22 cellular contexts compared by ENCODE assay signal in the genomic region with DNA sequence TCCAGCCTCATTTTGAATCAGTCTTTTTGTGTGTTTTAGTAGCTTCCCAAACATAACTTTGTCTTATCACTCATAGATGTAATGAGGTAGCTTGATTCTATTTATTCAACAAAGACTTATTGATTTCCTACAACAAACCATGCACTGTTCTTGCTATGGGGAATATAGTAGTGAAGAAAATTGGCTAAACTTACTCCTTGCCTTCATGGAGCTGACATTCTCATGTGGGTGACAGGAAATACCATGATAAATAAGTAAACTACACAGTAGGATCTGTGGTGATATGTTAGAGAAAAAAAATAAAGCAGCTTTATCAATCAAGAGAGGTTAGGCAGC.
DNase-seq lines count a peak whose midpoint lies in the region; ATAC-seq and TF ChIP-seq lines count a peak whose summit lies in the region.
"Had no signal": no experiment of that assay in that cellular context is flagged by ENCODE, and none has a peak within 500 bp of the region (broad histone marks: within the 10 kb centered on the region; RNA-seq: fewer than 3 reads in every experiment).

No MANE protein-coding gene starts in this region.

- no peak overlapping the region for H3K4me2 ChIP-seq in SK-N-SH

- H3K9me3 Mint-ChIP-seq in WTC11 (peaks cover 12% of the 10 kb centered on the region), immature natural killer cell (peaks cover 0 to 6% (median 2%) of the 10 kb centered on the region in 6 donors)
- H3K9me3 Mint-ChIP-seq: activated T-helper 2 cell treated with anti-CD3 and anti-CD28 coated beads, Interferon-gamma antibody, Interleukin-2, Interleukin-4, amounts not matched to agents 10 μg/mL and 5 μg/mL and 100 μg/mL, durations not matched to agents 14 hours and 24 hours and 36 hours had no signal

- no peak overlapping the region for H3K4me3 ChIP-seq in SK-N-SH (ENCODE audit: low read depth in 2 of 2, low read length in 1 of 2)
- H3K4me3 ChIP-seq in mesodermal cell (ENCODE audit: extremely low read depth, insufficient read depth, low read length, poor library complexity, severe bottlenecking), result no peak overlapping the region
- H3K4me3 ChIP-seq: cardiac muscle cell, dorsolateral prefrontal cortex, lung had no signal

- peak overlapping the region; percentile 28 to 89; a peak in 3 of 4 replicates for H3K27ac ChIP-seq in SK-N-SH (ENCODE audit: low read depth in 2 of 2, low read length in 1 of 2)
- H3K27ac ChIP-seq in mesodermal cell (ENCODE audit: low read depth, low read length, severe bottlenecking), result peak overlapping the region; percentile 72
- H3K27ac ChIP-seq: cardiac muscle cell, dorsolateral prefrontal cortex, HL-60 had no signal

- no peaks in the 10 kb centered on the region for H3K27me3 ChIP-seq in SK-N-SH (ENCODE audit: insufficient read depth)
- H3K27me3 ChIP-seq: cardiac muscle cell had no signal

- H3K79me2 ChIP-seq in SK-N-SH (ENCODE audit: insufficient read depth), result no peaks in the 10 kb centered on the region

- H3K4me1 Mint-ChIP-seq in WTC11 (peaks cover 15% of the 10 kb centered on the region), immature natural killer cell (no peaks in the 10 kb centered on the region)
- H3K4me1 Mint-ChIP-seq: activated CD8-positive, alpha-beta memory T cell treated with anti-CD3 and anti-CD28 coated beads, Interleukin-2, amount 10 ng/mL, durations not matched to agents 7 days and 5 days; naive B cell had no signal

- DNase-seq in SK-N-SH, result no peak
- no peak for DNase-seq in WTC11 (ENCODE audit: low spot score)
- no peak for DNase-seq in GM20000 (ENCODE audit: low spot score)
- DNase-seq in immature natural killer cell, result no peak
- no peak for DNase-seq in superior temporal gyrus (ENCODE audit: extremely low spot score)
- DNase-seq: activated CD8-positive, alpha-beta memory T cell treated with anti-CD3 and anti-CD28 coated beads, Interleukin-2, amount 10 ng/mL, durations not matched to agents 7 days and 5 days; CD8-positive, alpha-beta T cell; dorsolateral prefrontal cortex; glutamatergic neuron; KBM-7; MV-4-11; naive B cell; NCI-H2029; NCI-H510A; substantia nigra had no signal

- H4K20me1 ChIP-seq in SK-N-SH (ENCODE audit: insufficient read depth), result no peaks in the 10 kb centered on the region

- H3K36me3 Mint-ChIP-seq in WTC11, result no peaks in the 10 kb centered on the region
- H3K36me3 Mint-ChIP-seq in immature natural killer cell, result no peaks in the 10 kb centered on the region
- H3K36me3 Mint-ChIP-seq: activated CD8-positive, alpha-beta memory T cell treated with anti-CD3 and anti-CD28 coated beads, Interleukin-2, amount 10 ng/mL, durations not matched to agents 7 days and 5 days; CD8-positive, alpha-beta T cell had no signal

- peaks cover 12% of the 10 kb centered on the region for H3F3A ChIP-seq in SK-N-SH (replicated peaks; ENCODE audit: insufficient read depth)

- H2AFZ ChIP-seq in SK-N-SH (ENCODE audit: low read depth), result no peak overlapping the region

- H3K4me1 ChIP-seq in SK-N-SH (ENCODE audit: control insufficient read depth in 1 of 2, insufficient read depth in 2 of 2, low read depth in 1 of 2, low read length in 1 of 2) (peaks cover 16 to 24% of the 10 kb centered on the region in 2 experiments; a peak in 3 of 4 replicates), mesodermal cell (ENCODE audit: control insufficient read depth, insufficient read depth, low read length, poor library complexity, severe bottlenecking) (peaks cover 8% of the 10 kb centered on the region)

- no peak overlapping the region for H3K4me3 Mint-ChIP-seq in WTC11
- no peak overlapping the region for H3K4me3 Mint-ChIP-seq in immature natural killer cell
- H3K4me3 Mint-ChIP-seq: activated CD8-positive, alpha-beta memory T cell treated with anti-CD3 and anti-CD28 coated beads, Interleukin-2, amount 10 ng/mL, durations not matched to agents 7 days and 5 days; CD8-positive, alpha-beta T cell; naive B cell had no signal

- CTCF ChIA-PET in SK-N-SH (lab: Yijun Ruan, JAX) (no interaction called here), WTC11 (lab: Charles Lee) (no interaction called here)

- H3K9me3 ChIP-seq in SK-N-SH (no peaks in the 10 kb centered on the region), mesodermal cell (ENCODE audit: control insufficient read depth, low read length) (no peaks in the 10 kb centered on the region)

- H3K27ac Mint-ChIP-seq in WTC11 (no peak overlapping the region), immature natural killer cell (no peak overlapping the region)
- H3K27ac Mint-ChIP-seq: activated CD8-positive, alpha-beta memory T cell treated with anti-CD3 and anti-CD28 coated beads, Interleukin-2, amount 10 ng/mL, durations not matched to agents 7 days and 5 days; activated T-helper 2 cell treated with anti-CD3 and anti-CD28 coated beads, Interferon-gamma antibody, Interleukin-2, Interleukin-4, amounts not matched to agents 10 μg/mL and 5 μg/mL and 100 μg/mL, durations not matched to agents 14 hours and 24 hours and 36 hours; CD8-positive, alpha-beta T cell had no signal

- H3K36me3 ChIP-seq in SK-N-SH (replicated peaks in 1 of 2; ENCODE audit: control insufficient read depth in 1 of 2, insufficient read depth in 2 of 2, low read length in 1 of 2) (no peaks in the 10 kb centered on the region), mesodermal cell (ENCODE audit: control insufficient read depth, insufficient read depth, low read length) (no peaks in the 10 kb centered on the region)
- H3K36me3 ChIP-seq: cardiac muscle cell had no signal

- no peak for TF ChIP-seq CTCF in SK-N-SH (IDR thresholded peaks at IDR 0.05)
- TF ChIP-seq CTCF in WTC11 (IDR thresholded peaks at IDR 0.05), result no peak
- no peak for TF ChIP-seq CTCF in GM20000 (IDR thresholded peaks at IDR 0.05; ENCODE audit: extremely low read depth, missing control alignments)

- POLR2A ChIA-PET in SK-N-SH (lab: Yijun Ruan, JAX), result no interaction called here
- POLR2A ChIA-PET in WTC11 (lab: Charles Lee), result no interaction called here

- ATAC-seq in GM18907 (IDR thresholded peaks at IDR 0.05; ENCODE audit: unreplicated experiment), result peak; percentile 19
- peak; percentile 11 for ATAC-seq in HG02798 (IDR thresholded peaks at IDR 0.05; ENCODE audit: poor library complexity, unreplicated experiment)
- ATAC-seq in WTC11, result no peak
- ATAC-seq: activated CD8-positive, alpha-beta memory T cell treated with anti-CD3 and anti-CD28 coated beads, Interleukin-2, amount 10 ng/mL, durations not matched to agents 7 days and 5 days; CD8-positive, alpha-beta T cell had no signal

- no peak overlapping the region for H3K9ac ChIP-seq in SK-N-SH

- no peak for TF ChIP-seq EP300 in SK-N-SH (IDR thresholded peaks at IDR 0.05; ENCODE audit: borderline replicate concordance in 1 of 2, low read depth in 1 of 2, low read length in 1 of 2)

- H3K9me2 ChIP-seq in SK-N-SH, result no peaks in the 10 kb centered on the region

- H3K27me3 Mint-ChIP-seq in WTC11 (ENCODE audit: low read depth) (no peaks in the 10 kb centered on the region), immature natural killer cell (ENCODE audit: low read depth in 3 of 3) (peaks cover 3 to 6% (median 4%) of the 10 kb centered on the region in 3 donors)
- H3K27me3 Mint-ChIP-seq: naive B cell had no signal

- no peak for TF ChIP-seq RAD21 in SK-N-SH (IDR thresholded peaks at IDR 0.05; ENCODE audit: low read length)

TF ChIP-seq in SK-N-SH, 30 proteins besides CTCF, POLR2A, EP300 and RAD21:
- TF ChIP-seq TCF12 (IDR thresholded peaks at IDR 0.05), result no peak

TF ChIP-seq in WTC11, 78 proteins besides CTCF, POLR2A, EP300 and RAD21 (continues in another document):
- TF ChIP-seq KAT7 (CRISPR knock-in tag; IDR thresholded peaks at IDR 0.05; ENCODE audit: borderline replicate concordance), result no peak
- no peak for TF ChIP-seq HMGXB4 (CRISPR knock-in tag; IDR thresholded peaks at IDR 0.05)
- TF ChIP-seq STAT6 (CRISPR knock-in tag; conservative IDR thresholded peaks at IDR 0.05; ENCODE audit: low read depth), result no peak
- no peak for TF ChIP-seq FOXP1 (CRISPR knock-in tag; IDR thresholded peaks at IDR 0.05; ENCODE audit: borderline replicate concordance)
